21 cellular contexts compared by ENCODE assay signal in genomic region chr1:31632649-31633048, GRCh38. TPM values are rescaled to one million over a fixed set of nuclear protein-coding genes. Genes with fewer than 3 reads are reported as not detected.
DNase-seq lines count a peak whose midpoint lies in the region; ATAC-seq and TF ChIP-seq lines count a peak whose summit lies in the region.
"Had no signal": no experiment of that assay in that cellular context is flagged by ENCODE, and none has a peak within 500 bp of the region (broad histone marks: within the 10 kb centered on the region; RNA-seq: fewer than 3 reads in every experiment).

No MANE protein-coding gene starts in this region.

- no peak overlapping the region for H3K4me3 ChIP-seq in left ventricle myocardium inferior
- H3K4me3 ChIP-seq in mucosa of rectum (ENCODE audit: low read length in 2 of 2): no peak overlapping the region
- H3K4me3 ChIP-seq in transverse colon: no peak overlapping the region
- H3K4me3 ChIP-seq in PC-3 (ENCODE audit: low read length): no peak overlapping the region
- H3K4me3 ChIP-seq: BLaER1 treated with 17β-estradiol and CSF1 and Interleukin-3, amounts not matched to agents 10 nM and 100 nM had no signal

- H2AFZ ChIP-seq in PC-3 (ENCODE audit: low read length): no peak overlapping the region

- CTCF ChIA-PET in RWPE1 (lab: Yijun Ruan, JAX): interaction anchor here (0.6 to 0.7 kb wide), 3 partner anchors 24 to 51 kb away, joined by 3 to 4 read pairs (median 3); no protein-coding TSS in a partner anchor
- CTCF ChIA-PET in PC-3 (lab: Charles Lee): no interaction called here

- H3K79me2 ChIP-seq in PC-3 (ENCODE audit: low read length): peaks cover 27% of the 10 kb centered on the region

- TF ChIP-seq EP300 in transverse colon (IDR thresholded peaks at IDR 0.05; ENCODE audit: low read depth): no peak

- DNase-seq in left ventricle myocardium inferior: no peak
- DNase-seq in cardiac septum (ENCODE audit: low spot score): no peak
- no peak for DNase-seq in RWPE1 (ENCODE audit: low spot score)
- DNase-seq in transverse colon: peak; percentile 56
- no peak for DNase-seq in PC-3
- DNase-seq in SIG-M5 treated with dmso at 0.1 percent for 504 hours (lab: John Stamatoyannopoulos, UW; ENCODE audit: unreplicated experiment): no peak
- DNase-seq in kidney glomerular epithelial cell (lab: John Stamatoyannopoulos, UW): no peak
- DNase-seq: MM.1S, NCI-H1048, NCI-H1417 treated with DMSO at 0.1 percent for 48 hours, NCI-H1694 treated with DMSO at 0.1 percent for 48 hours, NCI-H2081, NCI-H2227 treated with DMSO at 0.1 percent for 48 hours, NCI-H526 treated with DMSO at 0.1 percent for 48 hours had no signal

- no peak overlapping the region for H3K4me2 ChIP-seq in PC-3 (ENCODE audit: low read length)
- H3K4me2 ChIP-seq: KMS-11 had no signal

- no TSS peak for BruUV-seq in PC-3 (replicated peaks; lab: Mats Ljungman, UMichigan)

- intact Hi-C loops in left ventricle myocardium inferior (cut with micrococcal nuclease) (no loop called here), cardiac septum (cut with DNase I) (no loop called here), transverse colon (cut with DNase I; ENCODE audit: low total_unique reads) (no loop called here), PC-3 (cut with micrococcal nuclease) (no loop called here)

- H3K4me1 ChIP-seq in left ventricle myocardium inferior: peaks cover 98% of the 10 kb centered on the region
- H3K4me1 ChIP-seq in mucosa of rectum (ENCODE audit: control insufficient read depth in 2 of 2, insufficient read depth in 2 of 2, low read length in 2 of 2): peaks cover 13 to 32% of the 10 kb centered on the region in 2 donors
- peaks cover 2 to 38% (median 18%) of the 10 kb centered on the region in 4 donors for H3K4me1 ChIP-seq in transverse colon
- H3K4me1 ChIP-seq in PC-3 (ENCODE audit: insufficient read depth, low read length): no peaks in the 10 kb centered on the region
- H3K4me1 ChIP-seq: Caco-2 had no signal

- no peaks in the 10 kb centered on the region for H3F3A ChIP-seq in PC-3 (ENCODE audit: low read length, unreplicated experiment)

- no peaks in the 10 kb centered on the region for H3K9me3 ChIP-seq in left ventricle myocardium inferior (replicated peaks)
- H3K9me3 ChIP-seq in mucosa of rectum (ENCODE audit: control insufficient read depth in 2 of 2, low read length in 2 of 2): no peaks in the 10 kb centered on the region
- no peaks in the 10 kb centered on the region for H3K9me3 ChIP-seq in transverse colon
- no peaks in the 10 kb centered on the region for H3K9me3 ChIP-seq in PC-3 (ENCODE audit: low read length)
- H3K9me3 ChIP-seq: BLaER1 treated with 17β-estradiol and CSF1 and Interleukin-3, amounts not matched to agents 10 nM and 100 nM; Caco-2 had no signal

- POLR2A ChIA-PET in RWPE1 (lab: Yijun Ruan, JAX; ENCODE audit: low non-redundant PET) (interaction anchor here (0.5 kb wide), 1 partner anchor 12 kb away, joined by 3 read pairs; the partner anchor contains the start of gene PEF1), PC-3 (lab: Charles Lee; ENCODE audit: unreplicated experiment) (no interaction called here)

- H3K36me3 ChIP-seq in left ventricle myocardium inferior: peaks cover 67% of the 10 kb centered on the region
- peaks cover 43 to 65% of the 10 kb centered on the region in 2 donors for H3K36me3 ChIP-seq in mucosa of rectum (ENCODE audit: control insufficient read depth in 2 of 2, insufficient read depth in 2 of 2, low read length in 2 of 2)
- peaks cover 0 to 27% (median 9%) of the 10 kb centered on the region in 4 donors for H3K36me3 ChIP-seq in transverse colon
- peaks cover 18% of the 10 kb centered on the region; the same call in 1 of the 2 replicates for H3K36me3 ChIP-seq in PC-3 (ENCODE audit: low read depth, low read length)

- no peak for TF ChIP-seq POLR2A in transverse colon (IDR thresholded peaks at IDR 0.05)

- peak overlapping the region; percentile 95 for H3K27ac ChIP-seq in left ventricle myocardium inferior (replicated peaks)
- peak overlapping the region; percentile 46 for H3K27ac ChIP-seq in RWPE1
- peak overlapping the region; percentile 67 to 76 for H3K27ac ChIP-seq in mucosa of rectum (ENCODE audit: low read depth in 2 of 2, low read length in 2 of 2)
- peak overlapping the region; percentile 26 to 63 (median 33) for H3K27ac ChIP-seq in transverse colon
- no peak overlapping the region for H3K27ac ChIP-seq in PC-3 (ENCODE audit: low read length)
- H3K27ac ChIP-seq: HL-60, KMS-11 had no signal

- ATAC-seq in PC-3: no peak

- WGBS in transverse colon (ENCODE audit: low coverage in 1 of 2), 2 donors: 68% methylated on average over 3 of the region's 3 CpGs; no CpG with 5 or more reads in 1 of the 2 donors

- H3K9ac ChIP-seq in mucosa of rectum (ENCODE audit: low read depth in 1 of 2, low read length in 2 of 2) (peak overlapping the region; percentile 19 to 39), PC-3 (ENCODE audit: low read length) (no peak overlapping the region)
- H3K9ac ChIP-seq: KMS-11 had no signal

- peaks cover 4% of the 10 kb centered on the region; the same call in 1 of the 2 replicates for H4K20me1 ChIP-seq in PC-3 (ENCODE audit: low read length)

- no peaks in the 10 kb centered on the region for H3K27me3 ChIP-seq in left ventricle myocardium inferior (ENCODE audit: low read depth)
- no peaks in the 10 kb centered on the region for H3K27me3 ChIP-seq in mucosa of rectum (ENCODE audit: control insufficient read depth in 2 of 2, insufficient read depth in 2 of 2, low read length in 2 of 2)
- H3K27me3 ChIP-seq in transverse colon: no peaks in the 10 kb centered on the region
- H3K27me3 ChIP-seq in PC-3 (ENCODE audit: low read length): no peaks in the 10 kb centered on the region
- H3K27me3 ChIP-seq: BLaER1 treated with 17β-estradiol and CSF1 and Interleukin-3, amounts not matched to agents 10 nM and 100 nM had no signal

- H3K9me2 ChIP-seq in PC-3 (replicated peaks; ENCODE audit: low read length): no peaks in the 10 kb centered on the region

- no peak for TF ChIP-seq CTCF in left ventricle myocardium inferior (IDR thresholded peaks at IDR 0.05; ENCODE audit: borderline replicate concordance)
- no peak for TF ChIP-seq CTCF in RWPE1 (conservative IDR thresholded peaks at IDR 0.05; ENCODE audit: low read depth)
- no peak for TF ChIP-seq CTCF in transverse colon (IDR thresholded peaks at IDR 0.05)
- no peak for TF ChIP-seq CTCF in PC-3 (conservative IDR thresholded peaks at IDR 0.05; ENCODE audit: low read depth, low read length)

- in situ Hi-C loops in transverse colon (cut with MboI; ENCODE audit: low pct_ligation_motif_present in 1 of 4, low pct_unique_long_range_greater_than_20kb in 1 of 4, low sequenced_read_pairs in 3 of 4): no loop called here

RNA-seq across cellular contexts. Expression of gene PEF1, which starts 12.0 kb away (rescaled TPM):
- total RNA-seq in left ventricle myocardium inferior (36.4 TPM), cardiac septum (55.1 TPM), transverse colon (10 to 100 TPM; 12.3 to 61.7 (median 49.9) TPM), PC-3 (2014; rRNA removed) (88.4 and 91.6 TPM in 2 replicates)

RNA-seq across cellular contexts. Expression of gene HCRTR1, which starts 15.2 kb away (rescaled TPM):
- total RNA-seq in left ventricle myocardium inferior: 0.44 TPM
- not detected for total RNA-seq in cardiac septum
- total RNA-seq in transverse colon: under 1 TPM in 1 of 4 donors, not detected in 3; 0.48 TPM
- not detected in 2 replicates for total RNA-seq in PC-3 (2014; rRNA removed)
- total RNA-seq: Caco-2; CD4-positive, alpha-beta memory T cell; NCI-H460 had no signal

RNA-seq across cellular contexts. Expression of gene TINAGL1, which starts 56.3 kb away (rescaled TPM):
- total RNA-seq in left ventricle myocardium inferior (223 TPM), cardiac septum (180 TPM), transverse colon (100 to 1,000 TPM; 229 to 300 (median 272) TPM), PC-3 (2014; rRNA removed) (176 and 217 TPM in 2 replicates)
- total RNA-seq: CD4-positive, alpha-beta memory T cell had no signal
